In the genomic region with DNA sequence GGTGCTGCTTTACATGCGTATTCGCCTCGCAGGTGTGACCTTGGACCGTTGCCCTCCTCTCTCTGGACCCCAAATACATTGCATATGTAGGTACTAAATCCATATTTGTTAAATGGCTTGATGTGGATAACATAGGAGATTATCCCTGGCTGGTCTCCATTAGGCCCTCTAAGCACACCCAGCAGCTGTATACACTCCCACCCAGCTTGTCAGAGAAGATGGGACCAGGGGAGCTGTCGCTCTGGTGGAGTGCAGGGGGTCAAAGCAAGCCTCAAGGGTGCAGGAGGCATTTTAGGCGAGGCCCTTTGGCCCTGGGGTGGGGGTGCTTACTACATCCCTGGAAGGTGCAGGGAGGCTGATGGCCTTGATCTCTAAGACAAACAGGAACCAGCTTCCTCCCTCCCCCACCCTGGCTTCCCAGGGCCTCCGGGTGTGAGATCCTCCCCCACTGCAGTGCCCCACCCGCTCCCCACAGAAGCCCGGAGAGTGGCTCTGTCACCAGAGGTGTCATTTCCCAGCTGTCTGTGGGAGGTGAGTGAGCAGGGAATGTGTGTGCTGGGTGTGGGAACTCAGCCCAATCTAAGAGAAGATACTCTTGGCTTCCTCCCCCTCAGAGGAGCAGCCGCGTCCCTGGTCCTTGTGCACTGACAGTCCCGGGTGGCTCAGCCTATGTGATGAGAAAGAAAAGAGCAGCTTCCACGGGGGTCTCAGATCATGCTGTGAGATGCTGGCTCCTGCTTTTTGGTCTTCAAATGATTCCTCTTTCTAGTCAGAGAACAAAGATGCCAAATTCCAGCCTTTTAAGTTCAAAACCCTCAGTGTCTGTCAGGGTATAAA, we compare ENCODE assay signal across 1 cellular context.
TF ChIP-seq lines count a peak whose summit lies in the region.

No MANE protein-coding gene starts in this region.

TF ChIP-seq in HEK293, 187 proteins besides CTCF, POLR2A, EP300 and RAD21 (continued from another document and continues in another):
- TF ChIP-seq, protein P1, sequence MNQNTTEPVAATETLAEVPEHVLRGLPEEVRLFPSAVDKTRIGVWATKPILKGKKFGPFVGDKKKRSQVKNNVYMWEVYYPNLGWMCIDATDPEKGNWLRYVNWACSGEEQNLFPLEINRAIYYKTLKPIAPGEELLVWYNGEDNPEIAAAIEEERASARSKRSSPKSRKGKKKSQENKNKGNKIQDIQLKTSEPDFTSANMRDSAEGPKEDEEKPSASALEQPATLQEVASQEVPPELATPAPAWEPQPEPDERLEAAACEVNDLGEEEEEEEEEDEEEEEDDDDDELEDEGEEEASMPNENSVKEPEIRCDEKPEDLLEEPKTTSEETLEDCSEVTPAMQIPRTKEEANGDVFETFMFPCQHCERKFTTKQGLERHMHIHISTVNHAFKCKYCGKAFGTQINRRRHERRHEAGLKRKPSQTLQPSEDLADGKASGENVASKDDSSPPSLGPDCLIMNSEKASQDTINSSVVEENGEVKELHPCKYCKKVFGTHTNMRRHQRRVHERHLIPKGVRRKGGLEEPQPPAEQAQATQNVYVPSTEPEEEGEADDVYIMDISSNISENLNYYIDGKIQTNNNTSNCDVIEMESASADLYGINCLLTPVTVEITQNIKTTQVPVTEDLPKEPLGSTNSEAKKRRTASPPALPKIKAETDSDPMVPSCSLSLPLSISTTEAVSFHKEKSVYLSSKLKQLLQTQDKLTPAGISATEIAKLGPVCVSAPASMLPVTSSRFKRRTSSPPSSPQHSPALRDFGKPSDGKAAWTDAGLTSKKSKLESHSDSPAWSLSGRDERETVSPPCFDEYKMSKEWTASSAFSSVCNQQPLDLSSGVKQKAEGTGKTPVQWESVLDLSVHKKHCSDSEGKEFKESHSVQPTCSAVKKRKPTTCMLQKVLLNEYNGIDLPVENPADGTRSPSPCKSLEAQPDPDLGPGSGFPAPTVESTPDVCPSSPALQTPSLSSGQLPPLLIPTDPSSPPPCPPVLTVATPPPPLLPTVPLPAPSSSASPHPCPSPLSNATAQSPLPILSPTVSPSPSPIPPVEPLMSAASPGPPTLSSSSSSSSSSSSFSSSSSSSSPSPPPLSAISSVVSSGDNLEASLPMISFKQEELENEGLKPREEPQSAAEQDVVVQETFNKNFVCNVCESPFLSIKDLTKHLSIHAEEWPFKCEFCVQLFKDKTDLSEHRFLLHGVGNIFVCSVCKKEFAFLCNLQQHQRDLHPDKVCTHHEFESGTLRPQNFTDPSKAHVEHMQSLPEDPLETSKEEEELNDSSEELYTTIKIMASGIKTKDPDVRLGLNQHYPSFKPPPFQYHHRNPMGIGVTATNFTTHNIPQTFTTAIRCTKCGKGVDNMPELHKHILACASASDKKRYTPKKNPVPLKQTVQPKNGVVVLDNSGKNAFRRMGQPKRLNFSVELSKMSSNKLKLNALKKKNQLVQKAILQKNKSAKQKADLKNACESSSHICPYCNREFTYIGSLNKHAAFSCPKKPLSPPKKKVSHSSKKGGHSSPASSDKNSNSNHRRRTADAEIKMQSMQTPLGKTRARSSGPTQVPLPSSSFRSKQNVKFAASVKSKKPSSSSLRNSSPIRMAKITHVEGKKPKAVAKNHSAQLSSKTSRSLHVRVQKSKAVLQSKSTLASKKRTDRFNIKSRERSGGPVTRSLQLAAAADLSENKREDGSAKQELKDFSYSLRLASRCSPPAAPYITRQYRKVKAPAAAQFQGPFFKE (tag by site-specific recombination; IDR thresholded peaks at IDR 0.05; ENCODE audit: borderline replicate concordance) = no peak
- TF ChIP-seq WT1 (tag by site-specific recombination; IDR thresholded peaks at IDR 0.05) (peak; percentile 72), ZNF776 (tag by site-specific recombination; IDR thresholded peaks at IDR 0.05; ENCODE audit: borderline replicate concordance) (no peak), ZNF157 (tag by site-specific recombination; IDR thresholded peaks at IDR 0.05) (no peak), SP7 (tag by site-specific recombination; IDR thresholded peaks at IDR 0.05) (peak; percentile 52; the same call in 1 of the 2 replicates), ZNF555 (tag by site-specific recombination; conservative IDR thresholded peaks at IDR 0.05) (no peak), IKZF3 (tag by site-specific recombination; IDR thresholded peaks at IDR 0.05) (peak; percentile 57; the same call in 1 of the 2 replicates), ZBTB20 (tag by site-specific recombination; IDR thresholded peaks at IDR 0.05) (peak; percentile 74), ZNF585B (tag by site-specific recombination; IDR thresholded peaks at IDR 0.05) (no peak), ZFP3 (tag by site-specific recombination; IDR thresholded peaks at IDR 0.05; ENCODE audit: low read depth) (no peak), ZNF211 (tag by site-specific recombination; IDR thresholded peaks at IDR 0.05; ENCODE audit: low read depth) (no peak), MZF1 (tag by site-specific recombination; IDR thresholded peaks at IDR 0.05; ENCODE audit: borderline replicate concordance) (no peak; the same call in 1 of the 2 replicates), ZNF473 (tag by site-specific recombination; IDR thresholded peaks at IDR 0.05) (no peak), ZNF423 (tag by site-specific recombination; IDR thresholded peaks at IDR 0.05) (peak; percentile 75; the same call in 1 of the 2 replicates), ZBTB48 (tag by site-specific recombination; IDR thresholded peaks at IDR 0.05) (peak; percentile 70), ZNF23 (tag by site-specific recombination; IDR thresholded peaks at IDR 0.05; ENCODE audit: borderline replicate concordance) (no peak), ZBTB21 (tag by site-specific recombination; IDR thresholded peaks at IDR 0.05) (0 out of 2 replicates have a peak, but pooled peaks have one; percentile 14), ZFP37 (tag by site-specific recombination; IDR thresholded peaks at IDR 0.05) (no peak), ZNF76 (tag by site-specific recombination; IDR thresholded peaks at IDR 0.05; ENCODE audit: borderline replicate concordance, low read depth) (peak; percentile 53; the same call in 1 of the 2 replicates), KLF1 (tag by site-specific recombination; IDR thresholded peaks at IDR 0.05) (peak; percentile 76), FEZF1 (tag by site-specific recombination; IDR thresholded peaks at IDR 0.05) (no peak), OSR2 (tag by site-specific recombination; IDR thresholded peaks at IDR 0.05) (peak; percentile 70), EGR2 (tag by site-specific recombination; IDR thresholded peaks at IDR 0.05; ENCODE audit: low read depth) (peak; percentile 91), GLIS2 (tag by site-specific recombination; IDR thresholded peaks at IDR 0.05) (peak; percentile 92), ZXDB (tag by site-specific recombination; IDR thresholded peaks at IDR 0.05) (no peak), ZSCAN30 (tag by site-specific recombination; IDR thresholded peaks at IDR 0.05) (0 out of 2 replicates have a peak, but pooled peaks have one; percentile 6), ZNF433 (tag by site-specific recombination; IDR thresholded peaks at IDR 0.05; ENCODE audit: low read depth) (no peak), ZIC2 (tag by site-specific recombination; IDR thresholded peaks at IDR 0.05) (peak; percentile 71), SP2 (tag by site-specific recombination; IDR thresholded peaks at IDR 0.05) (peak; percentile 56), ZNF664 (tag by site-specific recombination; IDR thresholded peaks at IDR 0.05) (no peak)
- TF ChIP-seq, protein P2, sequence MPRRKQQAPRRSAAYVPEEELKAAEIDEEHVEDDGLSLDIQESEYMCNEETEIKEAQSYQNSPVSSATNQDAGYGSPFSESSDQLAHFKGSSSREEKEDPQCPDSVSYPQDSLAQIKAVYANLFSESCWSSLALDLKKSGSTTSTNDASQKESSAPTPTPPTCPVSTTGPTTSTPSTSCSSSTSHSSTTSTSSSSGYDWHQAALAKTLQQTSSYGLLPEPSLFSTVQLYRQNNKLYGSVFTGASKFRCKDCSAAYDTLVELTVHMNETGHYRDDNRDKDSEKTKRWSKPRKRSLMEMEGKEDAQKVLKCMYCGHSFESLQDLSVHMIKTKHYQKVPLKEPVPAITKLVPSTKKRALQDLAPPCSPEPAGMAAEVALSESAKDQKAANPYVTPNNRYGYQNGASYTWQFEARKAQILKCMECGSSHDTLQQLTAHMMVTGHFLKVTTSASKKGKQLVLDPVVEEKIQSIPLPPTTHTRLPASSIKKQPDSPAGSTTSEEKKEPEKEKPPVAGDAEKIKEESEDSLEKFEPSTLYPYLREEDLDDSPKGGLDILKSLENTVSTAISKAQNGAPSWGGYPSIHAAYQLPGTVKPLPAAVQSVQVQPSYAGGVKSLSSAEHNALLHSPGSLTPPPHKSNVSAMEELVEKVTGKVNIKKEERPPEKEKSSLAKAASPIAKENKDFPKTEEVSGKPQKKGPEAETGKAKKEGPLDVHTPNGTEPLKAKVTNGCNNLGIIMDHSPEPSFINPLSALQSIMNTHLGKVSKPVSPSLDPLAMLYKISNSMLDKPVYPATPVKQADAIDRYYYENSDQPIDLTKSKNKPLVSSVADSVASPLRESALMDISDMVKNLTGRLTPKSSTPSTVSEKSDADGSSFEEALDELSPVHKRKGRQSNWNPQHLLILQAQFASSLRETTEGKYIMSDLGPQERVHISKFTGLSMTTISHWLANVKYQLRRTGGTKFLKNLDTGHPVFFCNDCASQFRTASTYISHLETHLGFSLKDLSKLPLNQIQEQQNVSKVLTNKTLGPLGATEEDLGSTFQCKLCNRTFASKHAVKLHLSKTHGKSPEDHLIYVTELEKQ (tag by site-specific recombination; IDR thresholded peaks at IDR 0.05; ENCODE audit: borderline replicate concordance) = no peak
- TF ChIP-seq, protein P3, sequence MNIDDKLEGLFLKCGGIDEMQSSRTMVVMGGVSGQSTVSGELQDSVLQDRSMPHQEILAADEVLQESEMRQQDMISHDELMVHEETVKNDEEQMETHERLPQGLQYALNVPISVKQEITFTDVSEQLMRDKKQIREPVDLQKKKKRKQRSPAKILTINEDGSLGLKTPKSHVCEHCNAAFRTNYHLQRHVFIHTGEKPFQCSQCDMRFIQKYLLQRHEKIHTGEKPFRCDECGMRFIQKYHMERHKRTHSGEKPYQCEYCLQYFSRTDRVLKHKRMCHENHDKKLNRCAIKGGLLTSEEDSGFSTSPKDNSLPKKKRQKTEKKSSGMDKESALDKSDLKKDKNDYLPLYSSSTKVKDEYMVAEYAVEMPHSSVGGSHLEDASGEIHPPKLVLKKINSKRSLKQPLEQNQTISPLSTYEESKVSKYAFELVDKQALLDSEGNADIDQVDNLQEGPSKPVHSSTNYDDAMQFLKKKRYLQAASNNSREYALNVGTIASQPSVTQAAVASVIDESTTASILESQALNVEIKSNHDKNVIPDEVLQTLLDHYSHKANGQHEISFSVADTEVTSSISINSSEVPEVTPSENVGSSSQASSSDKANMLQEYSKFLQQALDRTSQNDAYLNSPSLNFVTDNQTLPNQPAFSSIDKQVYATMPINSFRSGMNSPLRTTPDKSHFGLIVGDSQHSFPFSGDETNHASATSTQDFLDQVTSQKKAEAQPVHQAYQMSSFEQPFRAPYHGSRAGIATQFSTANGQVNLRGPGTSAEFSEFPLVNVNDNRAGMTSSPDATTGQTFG (tag by site-specific recombination; IDR thresholded peaks at IDR 0.05; ENCODE audit: borderline replicate concordance) = no peak
- TF ChIP-seq, protein P4, sequence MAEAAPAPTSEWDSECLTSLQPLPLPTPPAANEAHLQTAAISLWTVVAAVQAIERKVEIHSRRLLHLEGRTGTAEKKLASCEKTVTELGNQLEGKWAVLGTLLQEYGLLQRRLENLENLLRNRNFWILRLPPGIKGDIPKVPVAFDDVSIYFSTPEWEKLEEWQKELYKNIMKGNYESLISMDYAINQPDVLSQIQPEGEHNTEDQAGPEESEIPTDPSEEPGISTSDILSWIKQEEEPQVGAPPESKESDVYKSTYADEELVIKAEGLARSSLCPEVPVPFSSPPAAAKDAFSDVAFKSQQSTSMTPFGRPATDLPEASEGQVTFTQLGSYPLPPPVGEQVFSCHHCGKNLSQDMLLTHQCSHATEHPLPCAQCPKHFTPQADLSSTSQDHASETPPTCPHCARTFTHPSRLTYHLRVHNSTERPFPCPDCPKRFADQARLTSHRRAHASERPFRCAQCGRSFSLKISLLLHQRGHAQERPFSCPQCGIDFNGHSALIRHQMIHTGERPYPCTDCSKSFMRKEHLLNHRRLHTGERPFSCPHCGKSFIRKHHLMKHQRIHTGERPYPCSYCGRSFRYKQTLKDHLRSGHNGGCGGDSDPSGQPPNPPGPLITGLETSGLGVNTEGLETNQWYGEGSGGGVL (tag by site-specific recombination; IDR thresholded peaks at IDR 0.05) = peak; percentile 91
- TF ChIP-seq, protein P5, sequence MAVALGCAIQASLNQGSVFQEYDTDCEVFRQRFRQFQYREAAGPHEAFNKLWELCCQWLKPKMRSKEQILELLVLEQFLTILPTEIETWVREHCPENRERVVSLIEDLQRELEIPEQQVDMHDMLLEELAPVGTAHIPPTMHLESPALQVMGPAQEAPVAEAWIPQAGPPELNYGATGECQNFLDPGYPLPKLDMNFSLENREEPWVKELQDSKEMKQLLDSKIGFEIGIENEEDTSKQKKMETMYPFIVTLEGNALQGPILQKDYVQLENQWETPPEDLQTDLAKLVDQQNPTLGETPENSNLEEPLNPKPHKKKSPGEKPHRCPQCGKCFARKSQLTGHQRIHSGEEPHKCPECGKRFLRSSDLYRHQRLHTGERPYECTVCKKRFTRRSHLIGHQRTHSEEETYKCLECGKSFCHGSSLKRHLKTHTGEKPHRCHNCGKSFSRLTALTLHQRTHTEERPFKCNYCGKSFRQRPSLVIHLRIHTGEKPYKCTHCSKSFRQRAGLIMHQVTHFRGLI (tag by site-specific recombination; IDR thresholded peaks at IDR 0.05) = no peak
- TF ChIP-seq, protein P6, sequence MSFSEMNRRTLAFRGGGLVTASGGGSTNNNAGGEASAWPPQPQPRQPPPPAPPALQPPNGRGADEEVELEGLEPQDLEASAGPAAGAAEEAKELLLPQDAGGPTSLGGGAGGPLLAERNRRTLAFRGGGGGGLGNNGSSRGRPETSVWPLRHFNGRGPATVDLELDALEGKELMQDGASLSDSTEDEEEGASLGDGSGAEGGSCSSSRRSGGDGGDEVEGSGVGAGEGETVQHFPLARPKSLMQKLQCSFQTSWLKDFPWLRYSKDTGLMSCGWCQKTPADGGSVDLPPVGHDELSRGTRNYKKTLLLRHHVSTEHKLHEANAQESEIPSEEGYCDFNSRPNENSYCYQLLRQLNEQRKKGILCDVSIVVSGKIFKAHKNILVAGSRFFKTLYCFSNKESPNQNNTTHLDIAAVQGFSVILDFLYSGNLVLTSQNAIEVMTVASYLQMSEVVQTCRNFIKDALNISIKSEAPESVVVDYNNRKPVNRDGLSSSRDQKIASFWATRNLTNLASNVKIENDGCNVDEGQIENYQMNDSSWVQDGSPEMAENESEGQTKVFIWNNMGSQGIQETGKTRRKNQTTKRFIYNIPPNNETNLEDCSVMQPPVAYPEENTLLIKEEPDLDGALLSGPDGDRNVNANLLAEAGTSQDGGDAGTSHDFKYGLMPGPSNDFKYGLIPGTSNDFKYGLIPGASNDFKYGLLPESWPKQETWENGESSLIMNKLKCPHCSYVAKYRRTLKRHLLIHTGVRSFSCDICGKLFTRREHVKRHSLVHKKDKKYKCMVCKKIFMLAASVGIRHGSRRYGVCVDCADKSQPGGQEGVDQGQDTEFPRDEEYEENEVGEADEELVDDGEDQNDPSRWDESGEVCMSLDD (tag by site-specific recombination; IDR thresholded peaks at IDR 0.05) = 0 out of 2 replicates have a peak, but pooled peaks have one; percentile 20
- TF ChIP-seq, protein P7, sequence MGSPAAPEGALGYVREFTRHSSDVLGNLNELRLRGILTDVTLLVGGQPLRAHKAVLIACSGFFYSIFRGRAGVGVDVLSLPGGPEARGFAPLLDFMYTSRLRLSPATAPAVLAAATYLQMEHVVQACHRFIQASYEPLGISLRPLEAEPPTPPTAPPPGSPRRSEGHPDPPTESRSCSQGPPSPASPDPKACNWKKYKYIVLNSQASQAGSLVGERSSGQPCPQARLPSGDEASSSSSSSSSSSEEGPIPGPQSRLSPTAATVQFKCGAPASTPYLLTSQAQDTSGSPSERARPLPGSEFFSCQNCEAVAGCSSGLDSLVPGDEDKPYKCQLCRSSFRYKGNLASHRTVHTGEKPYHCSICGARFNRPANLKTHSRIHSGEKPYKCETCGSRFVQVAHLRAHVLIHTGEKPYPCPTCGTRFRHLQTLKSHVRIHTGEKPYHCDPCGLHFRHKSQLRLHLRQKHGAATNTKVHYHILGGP (tag by site-specific recombination; IDR thresholded peaks at IDR 0.05) = peak; percentile 17; the same call in 1 of the 2 replicates
